In genomic region chr7:155815332-155816191, GRCh38 we compare ENCODE assay signal across 8 cellular contexts. TPM values are rescaled to one million over a fixed set of nuclear protein-coding genes. Genes with fewer than 3 reads are reported as not detected.
DNase-seq lines count a peak whose midpoint lies in the region; ATAC-seq, FAIRE-seq and TF ChIP-seq lines count a peak whose summit lies in the region.

No MANE protein-coding gene starts in this region.

- H3K36me3 ChIP-seq in small intestine (ENCODE audit: control insufficient read depth in 2 of 2, insufficient read depth in 2 of 2, low read length in 2 of 2) = no peaks in the 10 kb centered on the region

- H3K4me3 ChIP-seq in fibroblast of villous mesenchyme (ENCODE audit: low read depth, low read length) (no peak overlapping the region), small intestine (ENCODE audit: low read depth in 1 of 2, low read length in 2 of 2) (no peak overlapping the region)

- peak; percentile 83 for ATAC-seq in HG02642 (IDR thresholded peaks at IDR 0.05; ENCODE audit: poor library complexity, unreplicated experiment)

- no peak overlapping the region for H3K27ac ChIP-seq in small intestine (ENCODE audit: low read depth in 1 of 2, low read length in 1 of 2)

- peaks cover 0 to 2% of the 10 kb centered on the region in 2 donors for H3K4me1 ChIP-seq in small intestine (ENCODE audit: control insufficient read depth in 2 of 2, insufficient read depth in 1 of 2, low read depth in 1 of 2, low read length in 1 of 2)

- no peaks in the 10 kb centered on the region for H3K9me3 ChIP-seq in small intestine (ENCODE audit: control insufficient read depth, low read depth)

- WGBS in small intestine, 3 donors = 27 to 31% (median 29%) methylated on average over 20 of the region's 20 CpGs

- FAIRE-seq in small intestine (lab: Jason Lieb, UNC) = no peak

- H3K27me3 ChIP-seq in small intestine (ENCODE audit: control insufficient read depth in 2 of 2, insufficient read depth in 2 of 2, low read length in 2 of 2) = peaks cover 0 to 20% of the 10 kb centered on the region in 2 donors

- DNase-seq in ACHN (peak; percentile 80), NCI-H69 (lab: John Stamatoyannopoulos, UW) (peak; percentile 31), activated T-cell treated with anti-CD3 and anti-CD28 coated beads for 48 hours (ENCODE audit: low read depth) (peak; percentile 71), fibroblast of villous mesenchyme (ENCODE audit: low read depth) (peak; percentile 28), small intestine (peak; percentile 70), SW480 (ENCODE audit: low spot score) (no peak)

- in situ Hi-C loops in ACHN (cut with HindIII; ENCODE audit: low pct_ligation_motif_present, low pct_unique_long_range_greater_than_20kb, low sequenced_read_pairs) = no loop called here

- TF ChIP-seq CTCF in GM12874 (IDR thresholded peaks at IDR 0.05; ENCODE audit: insufficient read depth, low read depth, low read length) = peak; percentile 93
- TF ChIP-seq CTCF in fibroblast of villous mesenchyme (IDR thresholded peaks at IDR 0.05; ENCODE audit: insufficient read depth, low read depth, low read length) = peak; percentile 65

RNA-seq across cellular contexts. Expression of gene SHH, which starts 3.3 kb away (rescaled TPM):
- not detected in 2 replicates for total RNA-seq in fibroblast of villous mesenchyme
- 1 to 10 TPM in 1 of 3 donors, under 1 TPM in 2; 0.27 to 1.7 (median 0.89) TPM for polyA plus RNA-seq in small intestine
